Comparison of ENCODE assay signal across 18 cellular contexts in genomic region chr5:111585946-111586345, GRCh38.
A peak's percentile ranks its signal among the peaks of the same experiment; 100 is the strongest.
DNase-seq lines count a peak whose midpoint lies in the region; ATAC-seq and TF ChIP-seq lines count a peak whose summit lies in the region.
"Had no signal": no experiment of that assay in that cellular context is flagged by ENCODE, and none has a peak within 500 bp of the region (broad histone marks: within the 10 kb centered on the region; RNA-seq: fewer than 3 reads in every experiment).

No MANE protein-coding gene starts in this region.

- no peak for ATAC-seq in heart left ventricle
- ATAC-seq: A549; CD8-positive, alpha-beta T cell; GM12878; HepG2 had no signal

- no peak for TF ChIP-seq CTCF in cardiac muscle cell (IDR thresholded peaks at IDR 0.05; ENCODE audit: low read depth, low read length)
- TF ChIP-seq CTCF in heart left ventricle (IDR thresholded peaks at IDR 0.05), result no peak
- TF ChIP-seq CTCF in choroid plexus epithelial cell (conservative IDR thresholded peaks at IDR 0.05; ENCODE audit: low read depth, low read length), result no peak
- no peak for TF ChIP-seq CTCF in tibial nerve (IDR thresholded peaks at IDR 0.05)

- no peaks in the 10 kb centered on the region for H3K27me3 ChIP-seq in cardiac muscle cell
- H3K27me3 ChIP-seq in heart left ventricle, result no peaks in the 10 kb centered on the region
- no peaks in the 10 kb centered on the region for H3K27me3 ChIP-seq in mesendoderm (ENCODE audit: insufficient read depth, low read length, poor library complexity)
- H3K27me3 ChIP-seq in tibial nerve, result no peaks in the 10 kb centered on the region
- H3K27me3 ChIP-seq: BLaER1 treated with 17β-estradiol and CSF1 and Interleukin-3, amounts not matched to agents 10 nM and 100 nM had no signal

- H3K4ac ChIP-seq in mesendoderm (ENCODE audit: low read depth, low read length), result peak overlapping the region; percentile 79

- H2AK5ac ChIP-seq in mesendoderm (ENCODE audit: low read length), result peak overlapping the region; percentile 54

- peak overlapping the region; percentile 36 for H3K18ac ChIP-seq in mesendoderm (ENCODE audit: low read length)

- intact Hi-C loops in heart left ventricle (cut with DNase I), result no loop called here

- no peak overlapping the region for H3K9ac ChIP-seq in mesendoderm (ENCODE audit: low read length)
- H3K9ac ChIP-seq: BLaER1 treated with 17β-estradiol and CSF1 and Interleukin-3, amounts not matched to agents 10 nM and 100 nM had no signal

- H2BK120ac ChIP-seq in mesendoderm (ENCODE audit: low read depth, low read length), result no peak overlapping the region

- H3K27ac ChIP-seq in cardiac muscle cell, result peak overlapping the region; percentile 93
- H3K27ac ChIP-seq in heart left ventricle, result no peak overlapping the region
- no peak overlapping the region for H3K27ac ChIP-seq in mesendoderm (ENCODE audit: low read depth, low read length)
- no peak overlapping the region for H3K27ac ChIP-seq in tibial nerve
- H3K27ac ChIP-seq: 22Rv1; A549; BLaER1 treated with 17β-estradiol and CSF1 and Interleukin-3, amounts not matched to agents 10 nM and 100 nM had no signal

- H3K23ac ChIP-seq in mesendoderm (ENCODE audit: low read length), result no peak overlapping the region

- peak overlapping the region; percentile 14 for H4K5ac ChIP-seq in mesendoderm (ENCODE audit: low read length)

- no peaks in the 10 kb centered on the region for H3K36me3 ChIP-seq in cardiac muscle cell
- H3K36me3 ChIP-seq in heart left ventricle, result no peaks in the 10 kb centered on the region
- no peaks in the 10 kb centered on the region for H3K36me3 ChIP-seq in mesendoderm (ENCODE audit: control insufficient read depth, insufficient read depth, low read length)
- H3K36me3 ChIP-seq in tibial nerve, result no peaks in the 10 kb centered on the region
- H3K36me3 ChIP-seq: BLaER1 treated with 17β-estradiol and CSF1 and Interleukin-3, amounts not matched to agents 10 nM and 100 nM had no signal

- TF ChIP-seq EP300 in tibial nerve (IDR thresholded peaks at IDR 0.05), result no peak

- H3K9me3 ChIP-seq in cardiac muscle cell (ENCODE audit: low read depth), result no peaks in the 10 kb centered on the region
- H3K9me3 ChIP-seq in heart left ventricle, result no peaks in the 10 kb centered on the region
- H3K9me3 ChIP-seq in tibial nerve, result no peaks in the 10 kb centered on the region
- H3K9me3 ChIP-seq: A549; BLaER1 treated with 17β-estradiol and CSF1 and Interleukin-3, amounts not matched to agents 10 nM and 100 nM had no signal

- peak in 1 of 2 donors; percentile 53 for DNase-seq in cardiac muscle cell (ENCODE audit: low read depth in 1 of 2, low spot score in 1 of 2)
- no peak for DNase-seq in heart left ventricle
- DNase-seq in choroid plexus epithelial cell (ENCODE audit: low read depth), result peak; percentile 6
- DNase-seq in mesendoderm, result no peak
- DNase-seq in tibial nerve (ENCODE audit: low spot score in 2 of 2), result no peak
- no peak for DNase-seq in activated CD4-positive, CD25-positive, alpha-beta regulatory T cell treated with anti-CD3 and anti-CD28 coated beads, Interleukin-2, amount 50 U/mL, for 72 hours
- DNase-seq in stimulated activated CD4-positive, alpha-beta T cell treated with anti-CD3 and anti-CD28 coated beads, Interleukin-12 subunit alpha, Interleukin-12 subunit beta, amount 100 ng/mL, for 4 hours, result no peak
- DNase-seq: Calu3; CD8-positive, alpha-beta T cell; DMS79 treated with DMSO at 0.1 percent for 48 hours; GF-D8; GOT3; H9 had no signal

- no peak overlapping the region for H3K4me3 ChIP-seq in cardiac muscle cell
- H3K4me3 ChIP-seq in heart left ventricle, result no peak overlapping the region
- no peak overlapping the region for H3K4me3 ChIP-seq in choroid plexus epithelial cell (ENCODE audit: low read depth, low read length)
- no peak overlapping the region for H3K4me3 ChIP-seq in mesendoderm (ENCODE audit: low read length)
- H3K4me3 ChIP-seq in tibial nerve, result no peak overlapping the region
- H3K4me3 ChIP-seq: A549; BLaER1 treated with 17β-estradiol and CSF1 and Interleukin-3, amounts not matched to agents 10 nM and 100 nM; GM12878 had no signal

- H3K79me2 ChIP-seq in mesendoderm (ENCODE audit: control insufficient read depth, insufficient read depth, low read length), result no peaks in the 10 kb centered on the region

- H2BK5ac ChIP-seq in mesendoderm (ENCODE audit: low read length), result peak overlapping the region; percentile 76

- no peak for TF ChIP-seq POLR2A in heart left ventricle (IDR thresholded peaks at IDR 0.05)
- no peak for TF ChIP-seq POLR2A in tibial nerve (IDR thresholded peaks at IDR 0.05)

- peak overlapping the region; percentile 47 for H3K56ac ChIP-seq in mesendoderm (ENCODE audit: low read length)

- H2BK15ac ChIP-seq in mesendoderm (replicated peaks; ENCODE audit: low read depth), result no peak overlapping the region

- 70 to 78% (median 75%) methylated on average over 4 of the region's 4 CpGs for WGBS in heart left ventricle, 4 donors
- no CpG with 5 or more reads among the region's 4 CpGs for WGBS in mesendoderm (ENCODE audit: extremely low coverage, insufficient coverage, low lambda C conversion rate)
- WGBS in tibial nerve, 2 donors, result 71 to 90% methylated on average over 4 of the region's 4 CpGs

- no peaks in the 10 kb centered on the region for H3K79me1 ChIP-seq in mesendoderm (ENCODE audit: low read length)

- H4K8ac ChIP-seq in mesendoderm (ENCODE audit: low read depth, low read length), result peak overlapping the region; percentile 3

- H3K4me1 ChIP-seq in cardiac muscle cell (ENCODE audit: low read depth) (peaks cover 53% of the 10 kb centered on the region), heart left ventricle (peaks cover 0 to 34% (median 12%) of the 10 kb centered on the region in 12 donors), mesendoderm (ENCODE audit: control insufficient read depth, low read depth, low read length) (peaks cover 11% of the 10 kb centered on the region), tibial nerve (no peaks in the 10 kb centered on the region)
- H3K4me1 ChIP-seq: A549 had no signal

- H3K4me2 ChIP-seq in mesendoderm (ENCODE audit: low read length), result no peak overlapping the region
- H3K4me2 ChIP-seq: A549; BLaER1 treated with 17β-estradiol and CSF1 and Interleukin-3, amounts not matched to agents 10 nM and 100 nM had no signal
